ENCODE assay signal across 25 cellular contexts in the genomic region with DNA sequence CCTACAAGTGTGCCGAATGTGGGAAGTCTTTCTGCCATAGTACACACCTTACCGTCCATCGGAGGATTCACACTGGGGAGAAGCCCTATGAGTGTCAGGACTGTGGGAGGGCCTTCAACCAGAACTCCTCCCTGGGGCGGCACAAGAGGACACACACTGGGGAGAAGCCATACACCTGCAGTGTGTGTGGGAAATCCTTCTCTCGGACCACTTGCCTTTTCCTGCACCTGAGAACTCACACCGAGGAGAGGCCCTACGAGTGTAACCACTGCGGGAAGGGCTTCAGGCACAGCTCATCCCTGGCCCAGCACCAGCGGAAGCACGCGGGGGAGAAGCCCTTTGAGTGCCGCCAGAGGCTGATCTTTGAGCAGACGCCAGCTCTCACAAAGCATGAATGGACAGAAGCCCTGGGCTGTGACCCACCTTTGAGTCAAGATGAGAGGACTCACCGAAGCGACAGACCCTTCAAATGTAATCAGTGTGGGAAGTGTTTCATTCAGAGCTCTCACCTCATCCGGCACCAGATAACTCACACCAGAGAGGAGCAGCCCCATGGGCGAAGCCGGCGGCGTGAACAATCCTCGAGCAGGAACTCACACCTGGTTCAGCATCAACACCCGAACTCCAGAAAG.
"Had no signal": no experiment of that assay in that cellular context is flagged by ENCODE, and none has a peak within 500 bp of the region (broad histone marks: within the 10 kb centered on the region; RNA-seq: fewer than 3 reads in every experiment).

No MANE protein-coding gene starts in this region.

- H3K27me3 Mint-ChIP-seq: activated CD4-positive, alpha-beta memory T cell treated with anti-CD3 and anti-CD28 coated beads for 36 hours; activated CD4-positive, alpha-beta T cell treated with anti-CD3 and anti-CD28 coated beads, Interleukin-2, amount 10 ng/mL, durations not matched to agents 7 days and 5 days; activated naive CD8-positive, alpha-beta T cell treated with anti-CD3 and anti-CD28 coated beads, Interleukin-2, amount 10 ng/mL, durations not matched to agents 7 days and 5 days; central memory CD8-positive, alpha-beta T cell; T-helper 17 cell had no signal

- H3K27ac Mint-ChIP-seq: activated CD4-positive, alpha-beta memory T cell treated with anti-CD3 and anti-CD28 coated beads for 36 hours; activated CD4-positive, alpha-beta T cell treated with anti-CD3 and anti-CD28 coated beads, Interleukin-2, amount 10 ng/mL, durations not matched to agents 7 days and 5 days; activated naive CD8-positive, alpha-beta T cell treated with anti-CD3 and anti-CD28 coated beads, Interleukin-2, amount 10 ng/mL, durations not matched to agents 7 days and 5 days; T-helper 17 cell had no signal

- H3K9ac ChIP-seq: KMS-11 had no signal

- H3K4me1 ChIP-seq: body of pancreas had no signal

- H3K27ac ChIP-seq: body of pancreas, KMS-11 had no signal

- H3K4me3 Mint-ChIP-seq: activated CD4-positive, alpha-beta memory T cell treated with anti-CD3 and anti-CD28 coated beads for 36 hours; activated CD4-positive, alpha-beta T cell treated with anti-CD3 and anti-CD28 coated beads, Interleukin-2, amount 10 ng/mL, durations not matched to agents 7 days and 5 days; activated naive CD8-positive, alpha-beta T cell treated with anti-CD3 and anti-CD28 coated beads, Interleukin-2, amount 10 ng/mL, durations not matched to agents 7 days and 5 days; activated T-cell treated with anti-CD3 and anti-CD28 coated beads, Interleukin-2, amount 50 U/mL, for 4 hours; central memory CD8-positive, alpha-beta T cell; T-helper 17 cell had no signal

- H3K27me3 ChIP-seq: body of pancreas had no signal

- H3K4me3 ChIP-seq: body of pancreas had no signal

- DNase-seq: activated CD4-positive, alpha-beta memory T cell treated with anti-CD3 and anti-CD28 coated beads for 36 hours; activated CD4-positive, alpha-beta T cell treated with anti-CD3 and anti-CD28 coated beads, Interleukin-2, amount 10 ng/mL, durations not matched to agents 7 days and 5 days; activated CD4-positive, CD25-positive, alpha-beta regulatory T cell; activated CD8-positive, alpha-beta memory T cell treated with anti-CD3 and anti-CD28 coated beads for 24 hours; activated gamma-delta T cell treated with Interleukin-2 at 50 U/mL for 16 hours; activated naive CD4-positive, alpha-beta T cell treated with anti-CD3 and anti-CD28 coated beads, Interleukin-2, amount 50 U/mL, for 16 hours; activated naive CD8-positive, alpha-beta T cell treated with anti-CD3 and anti-CD28 coated beads, Interleukin-2, amount 10 ng/mL, durations not matched to agents 7 days and 5 days; activated T-cell treated with anti-CD3 and anti-CD28 coated beads, Interleukin-2, amount 50 U/mL, for 4 hours; aorta; body of pancreas; NCI-H1092; NCI-H1417 treated with DMSO at 0.1 percent for 48 hours; NCI-H1694; NCI-H2029; NCI-H2107; NCI-H2171 treated with DMSO at 0.1 percent for 48 hours; NCI-H345; NCI-H510A; NCI-H526 treated with DMSO at 0.1 percent for 48 hours; NCI-H82; SIG-M5; T-helper 17 cell; T-helper 9 cell had no signal

- H3K9me3 ChIP-seq: body of pancreas had no signal

- H3K4me1 Mint-ChIP-seq: activated CD4-positive, alpha-beta T cell treated with anti-CD3 and anti-CD28 coated beads, Interleukin-2, amount 10 ng/mL, durations not matched to agents 7 days and 5 days; activated naive CD8-positive, alpha-beta T cell treated with anti-CD3 and anti-CD28 coated beads, Interleukin-2, amount 10 ng/mL, durations not matched to agents 7 days and 5 days had no signal

- H3K9me3 Mint-ChIP-seq: central memory CD8-positive, alpha-beta T cell had no signal

- ATAC-seq: activated T-cell treated with anti-CD3 and anti-CD28 coated beads, Interleukin-2, amount 50 U/mL, for 4 hours; body of pancreas; T-helper 17 cell had no signal
